Comparison of ENCODE assay signal across 1 cellular context in genomic region chrX:135520553-135521404, GRCh38.
TF ChIP-seq lines count a peak whose summit lies in the region.

A gene with protein sequence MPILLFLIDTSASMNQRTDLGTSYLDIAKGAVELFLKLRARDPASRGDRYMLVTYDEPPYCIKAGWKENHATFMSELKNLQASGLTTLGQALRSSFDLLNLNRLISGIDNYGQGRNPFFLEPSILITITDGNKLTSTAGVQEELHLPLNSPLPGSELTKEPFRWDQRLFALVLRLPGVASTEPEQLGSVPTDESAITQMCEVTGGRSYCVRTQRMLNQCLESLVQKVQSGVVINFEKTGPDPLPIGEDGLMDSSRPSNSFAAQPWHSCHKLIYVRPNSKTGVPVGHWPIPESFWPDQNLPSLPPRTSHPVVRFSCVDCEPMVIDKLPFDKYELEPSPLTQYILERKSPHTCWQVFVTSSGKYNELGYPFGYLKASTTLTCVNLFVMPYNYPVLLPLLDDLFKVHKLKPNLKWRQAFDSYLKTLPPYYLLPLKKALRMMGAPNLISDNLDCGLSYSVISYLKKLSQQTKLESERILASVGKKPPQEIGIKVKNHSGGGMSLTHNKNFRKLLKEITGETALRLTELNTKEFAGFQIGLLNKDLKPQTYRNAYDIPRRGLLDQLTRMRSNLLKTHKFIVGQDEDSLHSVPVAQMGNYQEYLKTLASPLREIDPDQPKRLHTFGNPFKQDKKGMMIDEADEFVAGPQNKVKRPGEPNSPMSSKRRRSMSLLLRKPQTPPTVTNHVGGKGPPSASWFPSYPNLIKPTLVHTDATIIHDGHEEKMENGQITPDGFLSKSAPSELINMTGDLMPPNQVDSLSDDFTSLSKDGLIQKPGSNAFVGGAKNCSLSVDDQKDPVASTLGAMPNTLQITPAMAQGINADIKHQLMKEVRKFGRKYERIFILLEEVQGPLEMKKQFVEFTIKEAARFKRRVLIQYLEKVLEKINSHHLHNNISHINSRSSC (plus strand): TSS chrX:135520660. CDS start chrX:135520993, 333 bp downstream.

TF ChIP-seq in HEK293, 187 proteins besides CTCF, POLR2A, EP300 and RAD21 (continued from another document and continues in another):
- TF ChIP-seq BCL6B (tag by site-specific recombination; IDR thresholded peaks at IDR 0.05) (no peak), ZNF610 (tag by site-specific recombination; IDR thresholded peaks at IDR 0.05; ENCODE audit: borderline replicate concordance) (0 out of 2 replicates have a peak, but pooled peaks have one; percentile 48), ZNF221 (tag by site-specific recombination; IDR thresholded peaks at IDR 0.05; ENCODE audit: borderline replicate concordance) (no peak), ZNF391 (tag by site-specific recombination; IDR thresholded peaks at IDR 0.05; ENCODE audit: borderline replicate concordance, low read depth) (no peak), ZNF747 (tag by site-specific recombination; IDR thresholded peaks at IDR 0.05) (no peak), ZNF768 (tag by site-specific recombination; IDR thresholded peaks at IDR 0.05) (peak; percentile 93), ZNF792 (tag by site-specific recombination; IDR thresholded peaks at IDR 0.05) (no peak), SETDB1 (IDR thresholded peaks at IDR 0.05; ENCODE audit: insufficient read length, low read length) (no peak), ZNF274 (IDR thresholded peaks at IDR 0.05; ENCODE audit: low read length) (no peak), ZNF274 (tag by site-specific recombination; IDR thresholded peaks at IDR 0.05; ENCODE audit: borderline replicate concordance) (no peak), ZNF701 (tag by site-specific recombination; IDR thresholded peaks at IDR 0.05) (no peak), ZNF292 (tag by site-specific recombination; IDR thresholded peaks at IDR 0.05; ENCODE audit: borderline replicate concordance, low read depth) (no peak), ZNF596 (tag by site-specific recombination; IDR thresholded peaks at IDR 0.05) (no peak), ZNF335 (tag by site-specific recombination; conservative IDR thresholded peaks at IDR 0.05) (peak; percentile 70), ZNF501 (tag by site-specific recombination; IDR thresholded peaks at IDR 0.05) (0 out of 2 replicates have a peak, but pooled peaks have one; percentile 63), ZNF529 (tag by site-specific recombination; IDR thresholded peaks at IDR 0.05; ENCODE audit: insufficient replicate concordance) (no peak), ZNF114 (tag by site-specific recombination; IDR thresholded peaks at IDR 0.05) (no peak), ZNF433 (tag by site-specific recombination; IDR thresholded peaks at IDR 0.05; ENCODE audit: low read depth) (no peak), ZNF266 (tag by site-specific recombination; IDR thresholded peaks at IDR 0.05; ENCODE audit: low read depth) (no peak), FEZF1 (tag by site-specific recombination; IDR thresholded peaks at IDR 0.05) (no peak), ZNF704 (tag by site-specific recombination; IDR thresholded peaks at IDR 0.05) (no peak), ZNF248 (tag by site-specific recombination; IDR thresholded peaks at IDR 0.05) (no peak), ZNF26 (tag by site-specific recombination; IDR thresholded peaks at IDR 0.05) (no peak), ZIC2 (tag by site-specific recombination; IDR thresholded peaks at IDR 0.05) (no peak), OSR2 (tag by site-specific recombination; IDR thresholded peaks at IDR 0.05) (peak; percentile 85), ZNF398 (tag by site-specific recombination; IDR thresholded peaks at IDR 0.05) (peak; percentile 74), ZNF239 (tag by site-specific recombination; IDR thresholded peaks at IDR 0.05) (no peak), ZNF140 (tag by site-specific recombination; IDR thresholded peaks at IDR 0.05) (no peak), ZXDB (tag by site-specific recombination; IDR thresholded peaks at IDR 0.05) (no peak), ZNF354C (tag by site-specific recombination; IDR thresholded peaks at IDR 0.05; ENCODE audit: borderline replicate concordance, low read depth) (no peak), ZNF23 (tag by site-specific recombination; IDR thresholded peaks at IDR 0.05; ENCODE audit: borderline replicate concordance) (no peak), KLF8 (tag by site-specific recombination; IDR thresholded peaks at IDR 0.05) (no peak), KLF9 (tag by site-specific recombination; IDR thresholded peaks at IDR 0.05; ENCODE audit: low read depth) (peak; percentile 75), ZNF2 (tag by site-specific recombination; IDR thresholded peaks at IDR 0.05) (0 out of 2 replicates have a peak, but pooled peaks have one; percentile 15), ZNF670 (tag by site-specific recombination; IDR thresholded peaks at IDR 0.05; ENCODE audit: low read depth) (no peak), ZNF518A (tag by site-specific recombination; conservative IDR thresholded peaks at IDR 0.05; ENCODE audit: low read depth) (no peak), ZNF155 (tag by site-specific recombination; IDR thresholded peaks at IDR 0.05) (no peak), ZNF555 (tag by site-specific recombination; conservative IDR thresholded peaks at IDR 0.05) (no peak), ZNF585B (tag by site-specific recombination; IDR thresholded peaks at IDR 0.05) (no peak), ZNF24 (tag by site-specific recombination; IDR thresholded peaks at IDR 0.05) (0 out of 2 replicates have a peak, but pooled peaks have one; percentile 48), YY1 (tag by site-specific recombination; IDR thresholded peaks at IDR 0.05) (no peak), ZNF510 (tag by site-specific recombination; IDR thresholded peaks at IDR 0.05; ENCODE audit: insufficient replicate concordance) (no peak), ZNF19 (tag by site-specific recombination; IDR thresholded peaks at IDR 0.05; ENCODE audit: low read depth) (no peak), ZNF785 (tag by site-specific recombination; IDR thresholded peaks at IDR 0.05) (no peak)
- TF ChIP-seq, protein P1, sequence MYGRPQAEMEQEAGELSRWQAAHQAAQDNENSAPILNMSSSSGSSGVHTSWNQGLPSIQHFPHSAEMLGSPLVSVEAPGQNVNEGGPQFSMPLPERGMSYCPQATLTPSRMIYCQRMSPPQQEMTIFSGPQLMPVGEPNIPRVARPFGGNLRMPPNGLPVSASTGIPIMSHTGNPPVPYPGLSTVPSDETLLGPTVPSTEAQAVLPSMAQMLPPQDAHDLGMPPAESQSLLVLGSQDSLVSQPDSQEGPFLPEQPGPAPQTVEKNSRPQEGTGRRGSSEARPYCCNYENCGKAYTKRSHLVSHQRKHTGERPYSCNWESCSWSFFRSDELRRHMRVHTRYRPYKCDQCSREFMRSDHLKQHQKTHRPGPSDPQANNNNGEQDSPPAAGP (tag by site-specific recombination; IDR thresholded peaks at IDR 0.05): peak; percentile 36; the same call in 1 of the 2 replicates
- TF ChIP-seq, protein P2, sequence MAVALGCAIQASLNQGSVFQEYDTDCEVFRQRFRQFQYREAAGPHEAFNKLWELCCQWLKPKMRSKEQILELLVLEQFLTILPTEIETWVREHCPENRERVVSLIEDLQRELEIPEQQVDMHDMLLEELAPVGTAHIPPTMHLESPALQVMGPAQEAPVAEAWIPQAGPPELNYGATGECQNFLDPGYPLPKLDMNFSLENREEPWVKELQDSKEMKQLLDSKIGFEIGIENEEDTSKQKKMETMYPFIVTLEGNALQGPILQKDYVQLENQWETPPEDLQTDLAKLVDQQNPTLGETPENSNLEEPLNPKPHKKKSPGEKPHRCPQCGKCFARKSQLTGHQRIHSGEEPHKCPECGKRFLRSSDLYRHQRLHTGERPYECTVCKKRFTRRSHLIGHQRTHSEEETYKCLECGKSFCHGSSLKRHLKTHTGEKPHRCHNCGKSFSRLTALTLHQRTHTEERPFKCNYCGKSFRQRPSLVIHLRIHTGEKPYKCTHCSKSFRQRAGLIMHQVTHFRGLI (tag by site-specific recombination; IDR thresholded peaks at IDR 0.05): no peak
- TF ChIP-seq, protein P3, sequence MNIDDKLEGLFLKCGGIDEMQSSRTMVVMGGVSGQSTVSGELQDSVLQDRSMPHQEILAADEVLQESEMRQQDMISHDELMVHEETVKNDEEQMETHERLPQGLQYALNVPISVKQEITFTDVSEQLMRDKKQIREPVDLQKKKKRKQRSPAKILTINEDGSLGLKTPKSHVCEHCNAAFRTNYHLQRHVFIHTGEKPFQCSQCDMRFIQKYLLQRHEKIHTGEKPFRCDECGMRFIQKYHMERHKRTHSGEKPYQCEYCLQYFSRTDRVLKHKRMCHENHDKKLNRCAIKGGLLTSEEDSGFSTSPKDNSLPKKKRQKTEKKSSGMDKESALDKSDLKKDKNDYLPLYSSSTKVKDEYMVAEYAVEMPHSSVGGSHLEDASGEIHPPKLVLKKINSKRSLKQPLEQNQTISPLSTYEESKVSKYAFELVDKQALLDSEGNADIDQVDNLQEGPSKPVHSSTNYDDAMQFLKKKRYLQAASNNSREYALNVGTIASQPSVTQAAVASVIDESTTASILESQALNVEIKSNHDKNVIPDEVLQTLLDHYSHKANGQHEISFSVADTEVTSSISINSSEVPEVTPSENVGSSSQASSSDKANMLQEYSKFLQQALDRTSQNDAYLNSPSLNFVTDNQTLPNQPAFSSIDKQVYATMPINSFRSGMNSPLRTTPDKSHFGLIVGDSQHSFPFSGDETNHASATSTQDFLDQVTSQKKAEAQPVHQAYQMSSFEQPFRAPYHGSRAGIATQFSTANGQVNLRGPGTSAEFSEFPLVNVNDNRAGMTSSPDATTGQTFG (tag by site-specific recombination; IDR thresholded peaks at IDR 0.05; ENCODE audit: borderline replicate concordance): no peak
